ENCODE assay signal across 1 cellular context in the genomic region with DNA sequence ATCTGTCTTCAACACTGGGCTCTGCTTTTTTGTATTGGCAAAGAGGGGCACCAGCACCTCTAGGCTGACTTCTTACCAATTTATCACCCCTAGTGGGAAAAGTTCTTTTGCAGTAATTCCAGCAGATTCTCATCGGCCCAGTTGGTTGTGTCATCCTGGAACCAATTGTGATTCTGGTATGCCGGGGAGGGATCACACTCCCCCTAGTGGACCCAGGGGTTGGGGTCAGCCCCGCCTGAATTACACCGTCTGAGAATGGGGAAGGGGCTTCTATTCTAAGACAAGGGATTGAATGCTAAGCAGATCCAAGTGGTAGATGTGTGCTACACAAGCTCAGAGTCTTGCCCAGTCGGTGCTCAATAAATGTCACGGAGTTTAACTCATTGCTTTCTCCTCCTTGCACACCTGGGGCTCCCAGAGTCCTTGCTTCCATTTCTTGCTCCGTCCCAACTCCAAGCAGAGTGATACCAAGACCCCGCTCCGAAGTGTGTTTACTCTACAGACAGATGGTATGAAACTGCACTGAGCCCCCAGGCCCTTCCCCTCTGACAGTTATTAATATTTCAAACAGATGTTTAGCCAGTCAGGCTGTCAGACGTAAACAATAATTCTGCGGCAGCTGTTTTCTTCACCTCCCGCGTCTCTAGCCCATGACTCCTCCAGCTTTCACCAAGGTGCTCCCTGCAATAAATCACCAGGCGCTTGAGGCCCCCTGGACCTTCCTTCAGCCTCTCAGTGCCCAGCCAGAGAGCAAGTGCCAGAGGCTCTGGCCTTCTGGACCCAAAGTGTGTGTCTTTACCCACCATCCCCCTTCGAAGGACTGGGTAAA.
TF ChIP-seq lines count a peak whose summit lies in the region.

No MANE protein-coding gene starts in this region.

TF ChIP-seq in SK-N-SH, 30 proteins besides CTCF, POLR2A, EP300 and RAD21 (continued from another document):
- TF ChIP-seq ZBTB33 (IDR thresholded peaks at IDR 0.05; ENCODE audit: borderline replicate concordance, low read depth) (no peak), FOXM1 (IDR thresholded peaks at IDR 0.05; ENCODE audit: low read depth) (no peak), SIN3A (IDR thresholded peaks at IDR 0.05; ENCODE audit: borderline replicate concordance, low read depth, low read length) (no peak), RXRA (IDR thresholded peaks at IDR 0.05; ENCODE audit: borderline replicate concordance, low read depth) (no peak), MEF2A (IDR thresholded peaks at IDR 0.05; ENCODE audit: borderline replicate concordance, low read depth) (no peak), CHD2 (IDR thresholded peaks at IDR 0.05; ENCODE audit: low read length, partially characterized antibody) (no peak), EZH2phosphoT487 (IDR thresholded peaks at IDR 0.05; ENCODE audit: borderline replicate concordance, low read depth) (no peak), POLR2AphosphoS5 (IDR thresholded peaks at IDR 0.05; ENCODE audit: low read depth, low read length) (no peak), YY1 (IDR thresholded peaks at IDR 0.05; ENCODE audit: low read depth) (no peak), TEAD4 (IDR thresholded peaks at IDR 0.05; ENCODE audit: borderline replicate concordance, insufficient read depth) (no peak), NRF1 (IDR thresholded peaks at IDR 0.05; ENCODE audit: low read depth, low read length) (no peak), RCOR1 (IDR thresholded peaks at IDR 0.05; ENCODE audit: low read length) (no peak), GABPA (IDR thresholded peaks at IDR 0.05; ENCODE audit: low read depth) (no peak), SMC3 (IDR thresholded peaks at IDR 0.05; ENCODE audit: low read depth, low read length) (no peak)
- TF ChIP-seq, protein P1, sequence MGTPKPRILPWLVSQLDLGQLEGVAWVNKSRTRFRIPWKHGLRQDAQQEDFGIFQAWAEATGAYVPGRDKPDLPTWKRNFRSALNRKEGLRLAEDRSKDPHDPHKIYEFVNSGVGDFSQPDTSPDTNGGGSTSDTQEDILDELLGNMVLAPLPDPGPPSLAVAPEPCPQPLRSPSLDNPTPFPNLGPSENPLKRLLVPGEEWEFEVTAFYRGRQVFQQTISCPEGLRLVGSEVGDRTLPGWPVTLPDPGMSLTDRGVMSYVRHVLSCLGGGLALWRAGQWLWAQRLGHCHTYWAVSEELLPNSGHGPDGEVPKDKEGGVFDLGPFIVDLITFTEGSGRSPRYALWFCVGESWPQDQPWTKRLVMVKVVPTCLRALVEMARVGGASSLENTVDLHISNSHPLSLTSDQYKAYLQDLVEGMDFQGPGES (IDR thresholded peaks at IDR 0.05; ENCODE audit: low read depth, low read length) = no peak
